Comparison of ENCODE assay signal across 23 cellular contexts in genomic region chr18:25136416-25137132, GRCh38.
DNase-seq lines count a peak whose midpoint lies in the region; ATAC-seq and TF ChIP-seq lines count a peak whose summit lies in the region.
"Had no signal": no experiment of that assay in that cellular context is flagged by ENCODE, and none has a peak within 500 bp of the region (broad histone marks: within the 10 kb centered on the region; RNA-seq: fewer than 3 reads in every experiment).

No MANE protein-coding gene starts in this region.

- peak overlapping the region; percentile 77 for H3K27ac ChIP-seq in left ventricle myocardium inferior (replicated peaks)
- H3K27ac ChIP-seq: BLaER1 treated with 17β-estradiol and CSF1 and Interleukin-3, amounts not matched to agents 10 nM and 100 nM; HL-60; left lung had no signal

- TF ChIP-seq CTCF in choroid plexus epithelial cell (conservative IDR thresholded peaks at IDR 0.05; ENCODE audit: low read depth, low read length), result no peak
- no peak for TF ChIP-seq CTCF in left ventricle myocardium inferior (IDR thresholded peaks at IDR 0.05; ENCODE audit: borderline replicate concordance)

- TF ChIP-seq POLR2A in erythroblast (IDR thresholded peaks at IDR 0.05; ENCODE audit: low read length), result no peak

- H3K4me1 ChIP-seq in left ventricle myocardium inferior, result peaks cover 56% of the 10 kb centered on the region

- H3K4me3 ChIP-seq in choroid plexus epithelial cell (ENCODE audit: low read depth, low read length), result no peak overlapping the region
- peak overlapping the region; percentile 24 for H3K4me3 ChIP-seq in left ventricle myocardium inferior
- H3K4me3 ChIP-seq: BLaER1 treated with 17β-estradiol and CSF1 and Interleukin-3, amounts not matched to agents 10 nM and 100 nM; dorsolateral prefrontal cortex; left lung had no signal

- no peaks in the 10 kb centered on the region for H3K27me3 ChIP-seq in left ventricle myocardium inferior (ENCODE audit: low read depth)
- H3K27me3 ChIP-seq: BLaER1 treated with 17β-estradiol and CSF1 and Interleukin-3, amounts not matched to agents 10 nM and 100 nM; dorsolateral prefrontal cortex; left lung had no signal

- intact Hi-C loops in left ventricle myocardium inferior (cut with micrococcal nuclease), result no loop called here

- DNase-seq in LHCN-M2 (ENCODE audit: low read depth), result peak; percentile 20
- peak; percentile 16 for DNase-seq in choroid plexus epithelial cell (ENCODE audit: low read depth)
- no peak for DNase-seq in left ventricle myocardium inferior
- DNase-seq in renal cortical epithelial cell (ENCODE audit: low read depth), result peak; percentile 40
- DNase-seq in C1 segment of cervical spinal cord (lab: John Stamatoyannopoulos, UW), result no peak
- DNase-seq in erythroblast (lab: John Stamatoyannopoulos, UW), result no peak
- DNase-seq: ACHN; activated CD4-positive, alpha-beta T cell treated with anti-CD3 and anti-CD28 coated beads, Interleukin-2, amount 10 ng/mL, durations not matched to agents 24 days and 14 days; activated CD8-positive, alpha-beta memory T cell treated with anti-CD3 and anti-CD28 coated beads, Interleukin-2, amount 50 U/mL, for 48 hours; activated effector memory CD4-positive, alpha-beta T cell treated with anti-CD3 and anti-CD28 coated beads, Interleukin-2, amount 50 U/mL, for 16 hours; activated naive CD8-positive, alpha-beta T cell treated with anti-CD3 and anti-CD28 coated beads, Interleukin-2, amount 50 U/mL, for 24 hours; dorsolateral prefrontal cortex; left lung; NCI-H1694; NCI-H748 treated with DMSO at 0.1 percent for 48 hours; retina; SHP77 treated with DMSO at 0.1 percent for 48 hours; T-cell had no signal

- H3K36me3 ChIP-seq in left ventricle myocardium inferior, result no peaks in the 10 kb centered on the region
- H3K36me3 ChIP-seq: BLaER1 treated with 17β-estradiol and CSF1 and Interleukin-3, amounts not matched to agents 10 nM and 100 nM; left lung had no signal

- ATAC-seq in GM18870 (IDR thresholded peaks at IDR 0.05; ENCODE audit: unreplicated experiment), result no peak
- ATAC-seq in HG02610 (IDR thresholded peaks at IDR 0.05; ENCODE audit: unreplicated experiment), result no peak
- ATAC-seq: activated naive CD8-positive, alpha-beta T cell treated with anti-CD3 and anti-CD28 coated beads, Interleukin-2, amount 50 U/mL, for 24 hours; esophagus mucosa; left lung; T-cell had no signal

- H3K9me3 ChIP-seq in left ventricle myocardium inferior (replicated peaks), result no peaks in the 10 kb centered on the region
- H3K9me3 ChIP-seq: BLaER1 treated with 17β-estradiol and CSF1 and Interleukin-3, amounts not matched to agents 10 nM and 100 nM; left lung had no signal

Comparison
In these comparisons a context has a peak if more than half of its experiments do, and no peak if none do; other contexts are left out.
1. DNase-seq: peak in LHCN-M2 (single experiment), choroid plexus epithelial cell (single experiment) and renal cortical epithelial cell (single experiment); none in left ventricle myocardium inferior (single experiment), C1 segment of cervical spinal cord (0 of 14) and erythroblast (0 of 2).